8 cellular contexts compared by ENCODE assay signal in genomic region chr14:64338616-64339316, GRCh38. TPM values are rescaled to one million over a fixed set of nuclear protein-coding genes. Genes with fewer than 3 reads are reported as not detected.
A peak's percentile ranks its signal among the peaks of the same experiment; 100 is the strongest.
DNase-seq lines count a peak whose midpoint lies in the region; ATAC-seq and TF ChIP-seq lines count a peak whose summit lies in the region.

No MANE protein-coding gene starts in this region.

- H3K27me3 Mint-ChIP-seq in activated B cell treated with CpG ODN at 0.5 μM for 24 hours, result no peaks in the 10 kb centered on the region

- peak; percentile 85 for ATAC-seq in GM19023 (IDR thresholded peaks at IDR 0.05; ENCODE audit: unreplicated experiment)
- ATAC-seq in HG03196 (IDR thresholded peaks at IDR 0.05; ENCODE audit: unreplicated experiment), result peak; percentile 85
- ATAC-seq in activated B cell treated with CpG ODN at 0.5 μM for 24 hours (ENCODE audit: low read depth), result peak; percentile 87

- peak overlapping the region; percentile 77 to 91 (median 86) for H3K27ac ChIP-seq in spleen

- POLR2A ChIA-PET in activated B cell treated with CpG ODN at 0.5 μM for 24 hours (lab: Charles Lee), result interaction anchor here (0.6 to 3.0 kb wide), 13 partner anchors 18 to 485 kb away, joined by 3 to 30 read pairs (median 4); partner anchors contain the start of genes ESR2, HSPA2, MTHFD1 and ZBTB1

- peak overlapping the region; percentile 94 for H3K27ac Mint-ChIP-seq in activated B cell treated with CpG ODN at 0.5 μM for 24 hours

- H3K4me1 ChIP-seq in spleen, result peaks cover 10 to 24% (median 18%) of the 10 kb centered on the region in 6 donors

- intact Hi-C loops in activated B cell treated with CpG ODN at 0.5 μM for 24 hours (cut with micrococcal nuclease) (loop anchor here (1.0 to 10.0 kb wide), 7 partner anchors 50 to 794 kb away; partner anchors contain the start of genes CHURC1, HSPA2, MTHFD1 and PPP2R5E), spleen (cut with DNase I; ENCODE audit: low total_unique reads) (no loop called here)

- H3K27me3 ChIP-seq in spleen (replicated peaks in 1 of 7), result no peaks in the 10 kb centered on the region

- peaks cover 8% of the 10 kb centered on the region for H3K9me3 Mint-ChIP-seq in activated B cell treated with CpG ODN at 0.5 μM for 24 hours

- no peaks in the 10 kb centered on the region for H3K36me3 ChIP-seq in spleen

- DNase-seq in AG09309 (ENCODE audit: low read depth) (peak; percentile 89), NCI-H226 (peak; percentile 100), activated B cell treated with CpG ODN at 0.5 μM for 24 hours (peak; percentile 76), inferior parietal cortex (ENCODE audit: extremely low spot score) (peak; percentile 87), spleen (peak; percentile 96)
- peak; percentile 84 for DNase-seq in central memory CD4-positive, alpha-beta T cell

- TF ChIP-seq POLR2A in spleen (IDR thresholded peaks at IDR 0.05), result peak in 2 of 3 donors; percentile 42 to 74

- no peak for TF ChIP-seq CTCF in AG09309 (IDR thresholded peaks at IDR 0.05; ENCODE audit: control insufficient read depth, insufficient read depth, low read depth, low read length, missing control alignments)
- no peak for TF ChIP-seq CTCF in activated B cell treated with CpG ODN at 0.5 μM for 24 hours (IDR thresholded peaks at IDR 0.05)
- TF ChIP-seq CTCF in spleen (IDR thresholded peaks at IDR 0.05 in 8 of 11, conservative IDR thresholded peaks at IDR 0.05 in 3 of 11), result no peak

- peak overlapping the region; percentile 94 for H3K4me3 Mint-ChIP-seq in activated B cell treated with CpG ODN at 0.5 μM for 24 hours

- H3K36me3 Mint-ChIP-seq in activated B cell treated with CpG ODN at 0.5 μM for 24 hours (ENCODE audit: low read depth), result peaks cover 14% of the 10 kb centered on the region

- H3K4me1 Mint-ChIP-seq in activated B cell treated with CpG ODN at 0.5 μM for 24 hours, result peaks cover 31% of the 10 kb centered on the region

- WGBS in spleen, 5 donors, result 1 to 3% (median 2%) methylated on average over 34 to 48 of the region's 49 CpGs

- CTCF ChIA-PET in activated B cell treated with CpG ODN at 0.5 μM for 24 hours (lab: Charles Lee), result interaction anchor here (1.1 to 1.3 kb wide), 4 partner anchors 35 to 167 kb away, joined by 3 to 4 read pairs (median 3); partner anchors contain the start of gene ESR2

- peaks cover 0 to 21% (median 15%) of the 10 kb centered on the region in 8 donors for H3K9me3 ChIP-seq in spleen

- H3K4me3 ChIP-seq in AG09309 (ENCODE audit: control insufficient read depth, low read depth, low read length) (peak overlapping the region; percentile 84), spleen (peak overlapping the region; percentile 67 to 92 (median 76))

RNA-seq across cellular contexts. Expression of gene ESR2, which starts 44.6 kb away (rescaled TPM):
- total RNA-seq in activated B cell treated with CpG ODN at 0.5 μM for 24 hours (17.0 and 23.2 TPM in 2 replicates), spleen (1 to 10 TPM; 3.1 to 9.0 (median 5.4) TPM)
- 1 to 10 TPM in 2 of 3 donors, under 1 TPM in 1; 0.93 to 1.4 (median 1.3) TPM for polyA plus RNA-seq in spleen

RNA-seq across cellular contexts. Expression of gene MTHFD1, which starts 49.4 kb away (rescaled TPM):
- total RNA-seq in activated B cell treated with CpG ODN at 0.5 μM for 24 hours (91.4 and 98.4 TPM in 2 replicates), spleen (10 to 100 TPM; 25.7 to 65.9 (median 45.3) TPM)
- 10 to 100 TPM; 17.6 to 25.8 (median 23.4) TPM for polyA plus RNA-seq in spleen

Comparison
In these comparisons a context has a peak if more than half of its experiments do, and no peak if none do; other contexts are left out.
1. Peak in every context shown above with its lines: DNase-seq, ATAC-seq, H3K4me3 ChIP-seq and H3K27ac ChIP-seq.